18 cellular contexts compared by ENCODE assay signal in genomic region chr1:154410185-154410827, GRCh38. TPM values are rescaled to one million over a fixed set of nuclear protein-coding genes. Genes with fewer than 3 reads are reported as not detected.
DNase-seq lines count a peak whose midpoint lies in the region; ATAC-seq and TF ChIP-seq lines count a peak whose summit lies in the region.
"Had no signal": no experiment of that assay in that cellular context is flagged by ENCODE, and none has a peak within 500 bp of the region (broad histone marks: within the 10 kb centered on the region; RNA-seq: fewer than 3 reads in every experiment).

No MANE protein-coding gene starts in this region.

- DNase-seq in activated T-cell treated with anti-CD3 and anti-CD28 coated beads, Interleukin-2, amount 50 U/mL, for 24 hours, result peak; percentile 30
- DNase-seq in activated T-cell treated with anti-CD3 and anti-CD28 coated beads, Interleukin-2, amount 50 U/mL, for 48 hours, result no peak
- DNase-seq in T-helper 22 cell (ENCODE audit: low read depth) (peak; percentile 46), left lobe of liver (ENCODE audit: low spot score) (peak; percentile 91), PC-3 (no peak)
- DNase-seq in stimulated activated effector memory CD8-positive, alpha-beta T cell treated with anti-CD3 and anti-CD28 coated beads, Interleukin-12 subunit alpha, Interleukin-12 subunit beta, amount 100 ng/mL, for 72 hours (ENCODE audit: low spot score in 2 of 2), result no peak
- DNase-seq: amygdala, Caco-2, cerebellar nuclear complex, immature natural killer cell, mesendoderm, NCI-H1694, NCI-H446 treated with DMSO at 0.1 percent for 48 hours, OCI-M1, uterus had no signal

- H3K27ac ChIP-seq in PC-3 (ENCODE audit: low read length), result no peak overlapping the region
- H3K27ac ChIP-seq: SK-N-MC had no signal

- H3K9me3 ChIP-seq in PC-3 (ENCODE audit: low read length), result no peaks in the 10 kb centered on the region
- H3K9me3 ChIP-seq: Caco-2, uterus had no signal

- peaks cover 26% of the 10 kb centered on the region for H3K4me1 ChIP-seq in PC-3 (ENCODE audit: insufficient read depth, low read length)

- H3K4me3 ChIP-seq in PC-3 (ENCODE audit: low read length), result no peak overlapping the region
- H3K4me3 ChIP-seq: SK-N-MC, uterus had no signal

- no peaks in the 10 kb centered on the region for H3K36me3 ChIP-seq in PC-3 (ENCODE audit: low read depth, low read length)
- H3K36me3 ChIP-seq: uterus had no signal

- peak; percentile 58 for ATAC-seq in left lobe of liver
- no peak for ATAC-seq in stimulated activated effector memory CD8-positive, alpha-beta T cell treated with anti-CD3 and anti-CD28 coated beads, Interleukin-12 subunit alpha, Interleukin-12 subunit beta, amount 100 ng/mL, for 72 hours
- no peak for ATAC-seq in GM19467 (IDR thresholded peaks at IDR 0.05; ENCODE audit: unreplicated experiment)
- ATAC-seq in HG03457 (IDR thresholded peaks at IDR 0.05; ENCODE audit: unreplicated experiment), result no peak
- no peak for ATAC-seq in PC-3

- CTCF ChIA-PET in PC-3 (lab: Charles Lee), result no interaction called here

- H3K4me1 Mint-ChIP-seq in activated T-cell treated with anti-CD3 and anti-CD28 coated beads, Interleukin-2, amount 50 U/mL, for 24 hours (ENCODE audit: low read depth), result peaks cover 80% of the 10 kb centered on the region
- H3K4me1 Mint-ChIP-seq in stimulated activated effector memory CD8-positive, alpha-beta T cell treated with anti-CD3 and anti-CD28 coated beads, Interleukin-12 subunit alpha, Interleukin-12 subunit beta, amount 100 ng/mL, for 72 hours, result peaks cover 55% of the 10 kb centered on the region

- H3K9me3 Mint-ChIP-seq in activated T-cell treated with anti-CD3 and anti-CD28 coated beads, Interleukin-2, amount 50 U/mL, for 24 hours, result no peaks in the 10 kb centered on the region
- no peaks in the 10 kb centered on the region for H3K9me3 Mint-ChIP-seq in stimulated activated effector memory CD8-positive, alpha-beta T cell treated with anti-CD3 and anti-CD28 coated beads, Interleukin-12 subunit alpha, Interleukin-12 subunit beta, amount 100 ng/mL, for 72 hours
- H3K9me3 Mint-ChIP-seq: immature natural killer cell had no signal

- no peaks in the 10 kb centered on the region for H3K27me3 ChIP-seq in PC-3 (ENCODE audit: low read length)
- H3K27me3 ChIP-seq: uterus had no signal

- no peaks in the 10 kb centered on the region for H3K27me3 Mint-ChIP-seq in activated T-cell treated with anti-CD3 and anti-CD28 coated beads, Interleukin-2, amount 50 U/mL, for 24 hours

- no peaks in the 10 kb centered on the region for H4K20me1 ChIP-seq in PC-3 (ENCODE audit: low read length)

- H3F3A ChIP-seq in PC-3 (ENCODE audit: low read length, unreplicated experiment), result no peaks in the 10 kb centered on the region

- no peak overlapping the region for H2AFZ ChIP-seq in PC-3 (ENCODE audit: low read length)

- peaks cover 2% of the 10 kb centered on the region for H3K36me3 Mint-ChIP-seq in activated T-cell treated with anti-CD3 and anti-CD28 coated beads, Interleukin-2, amount 50 U/mL, for 24 hours (ENCODE audit: low read depth)
- H3K36me3 Mint-ChIP-seq in stimulated activated effector memory CD8-positive, alpha-beta T cell treated with anti-CD3 and anti-CD28 coated beads, Interleukin-12 subunit alpha, Interleukin-12 subunit beta, amount 100 ng/mL, for 72 hours, result peaks cover 8% of the 10 kb centered on the region

- no peaks in the 10 kb centered on the region for H3K9me2 ChIP-seq in PC-3 (replicated peaks; ENCODE audit: low read length)

- H3K9ac ChIP-seq in PC-3 (ENCODE audit: low read length), result no peak overlapping the region

- no peak for TF ChIP-seq CTCF in PC-3 (conservative IDR thresholded peaks at IDR 0.05; ENCODE audit: low read depth, low read length)

- BruUV-seq in PC-3 (replicated peaks; lab: Mats Ljungman, UMichigan), result no TSS peak

- peaks cover 43% of the 10 kb centered on the region for H3K79me2 ChIP-seq in PC-3 (ENCODE audit: low read length)

- intact Hi-C loops in PC-3 (cut with micrococcal nuclease), result no loop called here

- no peak overlapping the region for H3K4me2 ChIP-seq in PC-3 (ENCODE audit: low read length)

- peak overlapping the region; percentile 86 for H3K4me3 Mint-ChIP-seq in activated T-cell treated with anti-CD3 and anti-CD28 coated beads, Interleukin-2, amount 50 U/mL, for 24 hours
- peak overlapping the region; percentile 0 for H3K4me3 Mint-ChIP-seq in stimulated activated effector memory CD8-positive, alpha-beta T cell treated with anti-CD3 and anti-CD28 coated beads, Interleukin-12 subunit alpha, Interleukin-12 subunit beta, amount 100 ng/mL, for 72 hours
- H3K4me3 Mint-ChIP-seq: immature natural killer cell had no signal

- POLR2A ChIA-PET in PC-3 (lab: Charles Lee; ENCODE audit: unreplicated experiment), result interaction anchor here (0.6 kb wide), 1 partner anchor 14 kb away, joined by 5 read pairs; no protein-coding TSS in a partner anchor

- H3K27ac Mint-ChIP-seq in activated T-cell treated with anti-CD3 and anti-CD28 coated beads, Interleukin-2, amount 50 U/mL, for 24 hours, result peak overlapping the region; percentile 95
- no peak overlapping the region for H3K27ac Mint-ChIP-seq in stimulated activated effector memory CD8-positive, alpha-beta T cell treated with anti-CD3 and anti-CD28 coated beads, Interleukin-12 subunit alpha, Interleukin-12 subunit beta, amount 100 ng/mL, for 72 hours

RNA-seq across cellular contexts. Expression of gene IL6R, which starts 5.2 kb away (rescaled TPM):
- 171 TPM for total RNA-seq in left lobe of liver
- 16.1 and 43.3 TPM in 2 replicates for total RNA-seq in PC-3 (2014; rRNA removed)

Comparison
In these comparisons a context has a peak if more than half of its experiments do, and no peak if none do; other contexts are left out.
1. DNase-seq: peak in activated T-cell treated with anti-CD3 and anti-CD28 coated beads, Interleukin-2, amount 50 U/mL, for 24 hours (single experiment), T-helper 22 cell (single experiment) and left lobe of liver (single experiment); none in activated T-cell treated with anti-CD3 and anti-CD28 coated beads, Interleukin-2, amount 50 U/mL, for 48 hours (0 of 2), stimulated activated effector memory CD8-positive, alpha-beta T cell treated with anti-CD3 and anti-CD28 coated beads, Interleukin-12 subunit alpha, Interleukin-12 subunit beta, amount 100 ng/mL, for 72 hours (0 of 2) and PC-3 (single experiment).